1 cellular context compared by ENCODE assay signal in the genomic region with DNA sequence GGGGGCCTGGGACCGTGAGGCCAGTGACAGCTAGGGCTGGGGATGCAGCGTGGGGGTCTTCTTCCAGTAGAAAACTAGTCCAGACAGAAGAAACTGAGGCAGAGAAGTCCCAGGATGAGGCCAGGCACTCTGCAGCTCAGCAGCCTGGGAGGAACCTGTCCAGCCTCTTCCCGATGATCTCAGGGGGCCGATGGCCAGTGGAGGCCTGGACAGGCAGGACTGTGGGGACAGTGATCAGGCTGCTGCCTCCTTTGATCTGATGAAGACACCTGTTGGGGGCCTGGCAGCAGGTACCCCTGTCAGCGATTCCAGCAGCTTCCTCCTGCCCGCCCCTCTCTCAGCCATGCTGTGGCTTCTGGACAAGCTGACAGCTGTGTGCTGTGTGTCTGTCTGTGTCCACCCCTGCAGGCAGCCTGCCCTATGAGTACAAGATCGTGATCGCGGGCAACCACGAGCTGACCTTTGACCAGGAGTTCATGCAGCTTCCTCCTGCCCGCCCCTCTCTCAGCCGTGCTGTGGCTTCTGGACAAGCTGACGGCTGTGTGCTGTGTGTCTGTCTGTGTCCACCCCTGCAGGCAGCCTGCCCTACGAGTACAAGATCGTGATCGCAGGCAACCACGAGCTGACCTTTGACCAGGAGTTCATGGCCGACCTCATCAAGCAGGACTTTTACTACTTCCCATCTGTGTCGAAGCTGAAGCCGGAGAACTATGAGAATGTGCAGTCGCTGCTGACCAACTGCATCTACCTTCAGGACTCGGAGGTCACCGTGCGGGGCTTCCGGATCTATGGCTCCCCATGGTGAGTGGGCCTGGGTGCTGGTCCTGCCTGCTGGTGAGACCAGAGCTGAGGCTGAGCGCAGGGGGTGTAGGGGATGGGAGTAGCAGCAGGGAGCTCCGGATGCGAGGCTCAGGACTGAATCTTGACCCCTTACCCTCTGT.
A peak's percentile ranks its signal among the peaks of the same experiment; 100 is the strongest.
TF ChIP-seq lines count a peak whose summit lies in the region.

No MANE protein-coding gene starts in this region.

TF ChIP-seq in liver, 16 proteins besides CTCF, POLR2A, EP300 and RAD21:
- TF ChIP-seq, protein P1, sequence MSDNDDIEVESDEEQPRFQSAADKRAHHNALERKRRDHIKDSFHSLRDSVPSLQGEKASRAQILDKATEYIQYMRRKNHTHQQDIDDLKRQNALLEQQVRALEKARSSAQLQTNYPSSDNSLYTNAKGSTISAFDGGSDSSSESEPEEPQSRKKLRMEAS (IDR thresholded peaks at IDR 0.05), result peak; percentile 96
- TF ChIP-seq SP1 (IDR thresholded peaks at IDR 0.05) (peak; percentile 94), HNF4G (IDR thresholded peaks at IDR 0.05) (peak; percentile 80), JUND (IDR thresholded peaks at IDR 0.05) (peak; percentile 79 to 80), EGR1 (IDR thresholded peaks at IDR 0.05; ENCODE audit: low read depth in 2 of 2) (peak in 1 of 2 donors; percentile 72), NR2F2 (IDR thresholded peaks at IDR 0.05) (peak; percentile 89), ATF3 (IDR thresholded peaks at IDR 0.05) (no peak), RXRA (IDR thresholded peaks at IDR 0.05) (peak; percentile 98 to 99), GABPA (IDR thresholded peaks at IDR 0.05 in 1 of 2, conservative IDR thresholded peaks at IDR 0.05 in 1 of 2) (peak in 1 of 2 donors; percentile 63), TAF1 (conservative IDR thresholded peaks at IDR 0.05) (peak; percentile 79), FOXA2 (IDR thresholded peaks at IDR 0.05) (peak; percentile 80), YY1 (IDR thresholded peaks at IDR 0.05) (peak; percentile 94), FOXA1 (IDR thresholded peaks at IDR 0.05) (peak; percentile 90), HNF4A (conservative IDR thresholded peaks at IDR 0.05) (peak; percentile 97 to 99)
- TF ChIP-seq, protein P2, sequence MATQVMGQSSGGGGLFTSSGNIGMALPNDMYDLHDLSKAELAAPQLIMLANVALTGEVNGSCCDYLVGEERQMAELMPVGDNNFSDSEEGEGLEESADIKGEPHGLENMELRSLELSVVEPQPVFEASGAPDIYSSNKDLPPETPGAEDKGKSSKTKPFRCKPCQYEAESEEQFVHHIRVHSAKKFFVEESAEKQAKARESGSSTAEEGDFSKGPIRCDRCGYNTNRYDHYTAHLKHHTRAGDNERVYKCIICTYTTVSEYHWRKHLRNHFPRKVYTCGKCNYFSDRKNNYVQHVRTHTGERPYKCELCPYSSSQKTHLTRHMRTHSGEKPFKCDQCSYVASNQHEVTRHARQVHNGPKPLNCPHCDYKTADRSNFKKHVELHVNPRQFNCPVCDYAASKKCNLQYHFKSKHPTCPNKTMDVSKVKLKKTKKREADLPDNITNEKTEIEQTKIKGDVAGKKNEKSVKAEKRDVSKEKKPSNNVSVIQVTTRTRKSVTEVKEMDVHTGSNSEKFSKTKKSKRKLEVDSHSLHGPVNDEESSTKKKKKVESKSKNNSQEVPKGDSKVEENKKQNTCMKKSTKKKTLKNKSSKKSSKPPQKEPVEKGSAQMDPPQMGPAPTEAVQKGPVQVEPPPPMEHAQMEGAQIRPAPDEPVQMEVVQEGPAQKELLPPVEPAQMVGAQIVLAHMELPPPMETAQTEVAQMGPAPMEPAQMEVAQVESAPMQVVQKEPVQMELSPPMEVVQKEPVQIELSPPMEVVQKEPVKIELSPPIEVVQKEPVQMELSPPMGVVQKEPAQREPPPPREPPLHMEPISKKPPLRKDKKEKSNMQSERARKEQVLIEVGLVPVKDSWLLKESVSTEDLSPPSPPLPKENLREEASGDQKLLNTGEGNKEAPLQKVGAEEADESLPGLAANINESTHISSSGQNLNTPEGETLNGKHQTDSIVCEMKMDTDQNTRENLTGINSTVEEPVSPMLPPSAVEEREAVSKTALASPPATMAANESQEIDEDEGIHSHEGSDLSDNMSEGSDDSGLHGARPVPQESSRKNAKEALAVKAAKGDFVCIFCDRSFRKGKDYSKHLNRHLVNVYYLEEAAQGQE (IDR thresholded peaks at IDR 0.05), result peak; percentile 94
- TF ChIP-seq, protein P3, sequence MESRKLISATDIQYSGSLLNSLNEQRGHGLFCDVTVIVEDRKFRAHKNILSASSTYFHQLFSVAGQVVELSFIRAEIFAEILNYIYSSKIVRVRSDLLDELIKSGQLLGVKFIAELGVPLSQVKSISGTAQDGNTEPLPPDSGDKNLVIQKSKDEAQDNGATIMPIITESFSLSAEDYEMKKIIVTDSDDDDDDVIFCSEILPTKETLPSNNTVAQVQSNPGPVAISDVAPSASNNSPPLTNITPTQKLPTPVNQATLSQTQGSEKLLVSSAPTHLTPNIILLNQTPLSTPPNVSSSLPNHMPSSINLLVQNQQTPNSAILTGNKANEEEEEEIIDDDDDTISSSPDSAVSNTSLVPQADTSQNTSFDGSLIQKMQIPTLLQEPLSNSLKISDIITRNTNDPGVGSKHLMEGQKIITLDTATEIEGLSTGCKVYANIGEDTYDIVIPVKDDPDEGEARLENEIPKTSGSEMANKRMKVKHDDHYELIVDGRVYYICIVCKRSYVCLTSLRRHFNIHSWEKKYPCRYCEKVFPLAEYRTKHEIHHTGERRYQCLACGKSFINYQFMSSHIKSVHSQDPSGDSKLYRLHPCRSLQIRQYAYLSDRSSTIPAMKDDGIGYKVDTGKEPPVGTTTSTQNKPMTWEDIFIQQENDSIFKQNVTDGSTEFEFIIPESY (IDR thresholded peaks at IDR 0.05), result peak; percentile 96
